Comparison of ENCODE assay signal across 8 cellular contexts in genomic region chr17:42537156-42537805, GRCh38. TPM values are rescaled to one million over a fixed set of nuclear protein-coding genes. Genes with fewer than 3 reads are reported as not detected.
DNase-seq lines count a peak whose midpoint lies in the region; ATAC-seq and TF ChIP-seq lines count a peak whose summit lies in the region.

No MANE protein-coding gene starts in this region.

- TF ChIP-seq CTCF in body of pancreas (IDR thresholded peaks at IDR 0.05) (no peak), left lung (IDR thresholded peaks at IDR 0.05) (no peak), thoracic aorta (IDR thresholded peaks at IDR 0.05) (no peak)

- no peak for DNase-seq in T-helper 1 cell
- DNase-seq in body of pancreas = no peak
- DNase-seq in left lung = no peak
- no peak for DNase-seq in thoracic aorta (ENCODE audit: low spot score)
- DNase-seq in NK-92 treated with Interleukin-12 subunit alpha and Interleukin-12 subunit beta, amount 100 ng/mL, for 24 hours (lab: John Stamatoyannopoulos, UW) = no peak
- no peak for DNase-seq in DMS153 treated with DMSO at 0.1 percent for 48 hours (lab: John Stamatoyannopoulos, UW; ENCODE audit: unreplicated experiment)

- H3K27ac Mint-ChIP-seq in T-helper 1 cell treated with Interleukin-12 subunit alpha and Interleukin-12 subunit beta and Interleukin-4 antibody, amounts not matched to agents 30 μg/mL and 1 μg/mL, for 36 hours = no peak overlapping the region

- intact Hi-C loops in body of pancreas (cut with DNase I) (no loop called here), left lung (cut with DNase I) (no loop called here)

- peaks cover 0 to 8% of the 10 kb centered on the region in 2 donors for H3K36me3 ChIP-seq in body of pancreas (replicated peaks in 1 of 2; ENCODE audit: insufficient read depth in 1 of 2, low read depth in 2 of 2)
- H3K36me3 ChIP-seq in left lung = peaks cover 0 to 41% of the 10 kb centered on the region in 2 donors
- peaks cover 21% of the 10 kb centered on the region for H3K36me3 ChIP-seq in thoracic aorta

- WGBS in body of pancreas, 2 donors = 78 to 95% methylated on average over 12 to 31 of the region's 31 CpGs

- no peak for ATAC-seq in body of pancreas
- peak; percentile 3 for ATAC-seq in left lung
- ATAC-seq in thoracic aorta (ENCODE audit: insufficient number of reproducible peaks, low FRiP score, low read depth) = no peak
- no peak for ATAC-seq in GM19035 (IDR thresholded peaks at IDR 0.05; ENCODE audit: unreplicated experiment)

- H3K4me3 ChIP-seq in body of pancreas = peak overlapping the region; percentile 27 to 47
- H3K4me3 ChIP-seq in left lung = peak overlapping the region; percentile 61 to 77
- peak overlapping the region; percentile 83 for H3K4me3 ChIP-seq in thoracic aorta

- TF ChIP-seq POLR2A in body of pancreas (IDR thresholded peaks at IDR 0.05) = no peak

- H3K4me1 ChIP-seq in body of pancreas (peaks cover 30% of the 10 kb centered on the region), left lung (peaks cover 10 to 33% of the 10 kb centered on the region in 2 donors), thoracic aorta (ENCODE audit: control insufficient read depth in 1 of 2, low read depth in 2 of 2) (peaks cover 11 to 21% of the 10 kb centered on the region in 2 donors)

- H3K27me3 ChIP-seq in body of pancreas = no peaks in the 10 kb centered on the region
- no peaks in the 10 kb centered on the region for H3K27me3 ChIP-seq in left lung
- H3K27me3 ChIP-seq in thoracic aorta (replicated peaks; ENCODE audit: insufficient read depth) = no peaks in the 10 kb centered on the region

- no peaks in the 10 kb centered on the region for H3K9me3 Mint-ChIP-seq in T-helper 1 cell treated with Interleukin-12 subunit alpha and Interleukin-12 subunit beta and Interleukin-4 antibody, amounts not matched to agents 30 μg/mL and 1 μg/mL, for 36 hours

- H3K27me3 Mint-ChIP-seq in T-helper 1 cell treated with Interleukin-12 subunit alpha and Interleukin-12 subunit beta and Interleukin-4 antibody, amounts not matched to agents 30 μg/mL and 1 μg/mL, for 36 hours (ENCODE audit: low read depth) = peaks cover 8% of the 10 kb centered on the region

- H3K27ac ChIP-seq in body of pancreas (peak overlapping the region; percentile 90 to 94 (median 92)), left lung (peak overlapping the region in 1 of 2 donors; percentile 87), thoracic aorta (peak overlapping the region; percentile 82 to 92)

- no peaks in the 10 kb centered on the region for H3K9me3 ChIP-seq in body of pancreas
- no peaks in the 10 kb centered on the region for H3K9me3 ChIP-seq in left lung
- H3K9me3 ChIP-seq in thoracic aorta = no peaks in the 10 kb centered on the region

- peaks cover 18% of the 10 kb centered on the region for H3K36me3 Mint-ChIP-seq in T-helper 1 cell treated with Interleukin-12 subunit alpha and Interleukin-12 subunit beta and Interleukin-4 antibody, amounts not matched to agents 30 μg/mL and 1 μg/mL, for 36 hours (ENCODE audit: low read depth)

- peaks cover 39% of the 10 kb centered on the region for H3K4me1 Mint-ChIP-seq in T-helper 1 cell treated with Interleukin-12 subunit alpha and Interleukin-12 subunit beta and Interleukin-4 antibody, amounts not matched to agents 30 μg/mL and 1 μg/mL, for 36 hours (ENCODE audit: low read depth)

- H3K4me3 Mint-ChIP-seq in T-helper 1 cell treated with Interleukin-12 subunit alpha and Interleukin-12 subunit beta and Interleukin-4 antibody, amounts not matched to agents 30 μg/mL and 1 μg/mL, for 36 hours = peak overlapping the region; percentile 86

RNA-seq across cellular contexts. Expression of gene NAGLU, which starts 1.2 kb away (rescaled TPM):
- 100 to 1,000 TPM in 1 of 2 donors, 10 to 100 TPM in 1; 46.4 to 110 TPM for total RNA-seq in body of pancreas
- total RNA-seq in left lung = 10 to 100 TPM; 41.5 to 56.2 TPM
- total RNA-seq in thoracic aorta = 100 to 1,000 TPM in 1 of 2 donors, 10 to 100 TPM in 1; 86.7 to 130 TPM

RNA-seq across cellular contexts. Expression of gene HSD17B1, which starts 15.4 kb away (rescaled TPM):
- total RNA-seq in body of pancreas (1 to 10 TPM in 1 of 2 donors, under 1 TPM in 1; 0.78 to 9.2 TPM), left lung (1 to 10 TPM; 1.2 to 1.7 TPM), thoracic aorta (1 to 10 TPM in 1 of 2 donors, under 1 TPM in 1; 0.14 to 2.8 TPM)

RNA-seq across cellular contexts. Expression of gene COASY, which starts 24.7 kb away (rescaled TPM):
- 10 to 100 TPM; 24.1 to 60.6 TPM for total RNA-seq in body of pancreas
- total RNA-seq in left lung = 100 to 1,000 TPM in 1 of 2 donors, 10 to 100 TPM in 1; 66.5 to 116 TPM
- total RNA-seq in thoracic aorta = 10 to 100 TPM; 20.8 to 21.1 TPM

RNA-seq across cellular contexts. Expression of gene MLX, which starts 29.6 kb away (rescaled TPM):
- total RNA-seq in body of pancreas (10 to 100 TPM; 24.9 to 28.7 TPM), left lung (10 to 100 TPM; 56.3 to 73.7 TPM), thoracic aorta (10 to 100 TPM; 31.5 to 41.2 TPM)

RNA-seq across cellular contexts. Expression of gene PSMC3IP, which starts 40.2 kb away (rescaled TPM):
- total RNA-seq in body of pancreas (1 to 10 TPM in 1 of 2 donors, not detected in 1; 2.1 TPM), left lung (1 to 10 TPM; 6.5 to 7.7 TPM), thoracic aorta (1 to 10 TPM in 1 of 2 donors, not detected in 1; 6.6 TPM)
